Comparison of ENCODE assay signal across 19 cellular contexts in genomic region chr2:66185497-66186034, GRCh38.
DNase-seq lines count a peak whose midpoint lies in the region; FAIRE-seq and TF ChIP-seq lines count a peak whose summit lies in the region.
"Had no signal": no experiment of that assay in that cellular context is flagged by ENCODE, and none has a peak within 500 bp of the region (broad histone marks: within the 10 kb centered on the region; RNA-seq: fewer than 3 reads in every experiment).

No MANE protein-coding gene starts in this region.

- H3K9me3 Mint-ChIP-seq in MCF 10A (ENCODE audit: unreplicated experiment) = no peaks in the 10 kb centered on the region
- no peaks in the 10 kb centered on the region for H3K9me3 Mint-ChIP-seq in Calu3 (ENCODE audit: low read depth, unreplicated experiment)

- H4K20me1 ChIP-seq in mammary epithelial cell (ENCODE audit: insufficient read depth, low read length) (no peaks in the 10 kb centered on the region), neural cell (ENCODE audit: insufficient read depth) (no peaks in the 10 kb centered on the region)

- DNase-seq in MCF 10A (ENCODE audit: unreplicated experiment) = peak; percentile 57
- DNase-seq in mammary epithelial cell = no peak
- peak; percentile 75 for DNase-seq in esophagus muscularis mucosa (ENCODE audit: extremely low spot score)
- DNase-seq in suprapubic skin (ENCODE audit: low spot score in 2 of 2) = no peak
- DNase-seq in Calu3 = no peak
- DNase-seq in small intestine = no peak
- DNase-seq in KBM-7 = no peak
- DNase-seq: AML-193; CD8-positive, alpha-beta T cell; DMS 273 treated with DMSO at 0.1 percent for 48 hours; DMS53; DND-41; EL; HCEC 1CT had no signal

- H3K4me1 Mint-ChIP-seq in MCF 10A (ENCODE audit: insufficient read depth, unreplicated experiment) (peaks cover 38% of the 10 kb centered on the region), Calu3 (ENCODE audit: low read depth, unreplicated experiment) (no peaks in the 10 kb centered on the region)

- H3K36me3 ChIP-seq in mammary epithelial cell (ENCODE audit: insufficient read depth, low read length) (no peaks in the 10 kb centered on the region), esophagus muscularis mucosa (no peaks in the 10 kb centered on the region), neural cell (ENCODE audit: insufficient read depth, low read length) (no peaks in the 10 kb centered on the region), suprapubic skin (no peaks in the 10 kb centered on the region), small intestine (ENCODE audit: control insufficient read depth in 2 of 2, insufficient read depth in 2 of 2, low read length in 2 of 2) (no peaks in the 10 kb centered on the region)

- H3K9ac ChIP-seq in mammary epithelial cell (ENCODE audit: insufficient read depth, low read length) (no peak overlapping the region), neural cell (ENCODE audit: low read length) (no peak overlapping the region)

- H3K36me3 Mint-ChIP-seq in MCF 10A (ENCODE audit: insufficient read depth, unreplicated experiment) (no peaks in the 10 kb centered on the region), Calu3 (ENCODE audit: insufficient read depth, unreplicated experiment) (no peaks in the 10 kb centered on the region)
- H3K36me3 Mint-ChIP-seq: CD14-positive monocyte; CD8-positive, alpha-beta T cell had no signal

- TF ChIP-seq CTCF in MCF 10A (IDR thresholded peaks at IDR 0.05; ENCODE audit: unreplicated experiment) (no peak), mammary epithelial cell (conservative IDR thresholded peaks at IDR 0.05 in 1 of 2, IDR thresholded peaks at IDR 0.05 in 1 of 2; ENCODE audit: extremely low read depth in 1 of 2, insufficient read depth in 1 of 2, low read depth in 1 of 2, low read length in 2 of 2) (no peak), esophagus muscularis mucosa (IDR thresholded peaks at IDR 0.05) (no peak), neural cell (IDR thresholded peaks at IDR 0.05; ENCODE audit: poor library complexity, severe bottlenecking) (no peak), suprapubic skin (IDR thresholded peaks at IDR 0.05) (no peak), Calu3 (IDR thresholded peaks at IDR 0.05; ENCODE audit: unreplicated experiment) (no peak)

- in situ Hi-C loops in mammary epithelial cell (cut with MboI; ENCODE audit: low sequenced_read_pairs in 2 of 2) (no loop called here), KBM-7 (cut with MboI; ENCODE audit: low pct_unique_long_range_greater_than_20kb, low sequenced_read_pairs) (no loop called here)

- H3K27ac ChIP-seq in mammary epithelial cell (ENCODE audit: insufficient read depth, low read depth, low read length) (no peak overlapping the region), esophagus muscularis mucosa (replicated peaks in 1 of 4) (no peak overlapping the region), neural cell (ENCODE audit: low read length) (peak overlapping the region; percentile 37), suprapubic skin (peak overlapping the region; percentile 75), small intestine (ENCODE audit: low read depth in 1 of 2, low read length in 1 of 2) (no peak overlapping the region)
- H3K27ac ChIP-seq: 22Rv1, A549 had no signal

- dilution Hi-C loops in mammary epithelial cell (cut with HindIII; ENCODE audit: low sequenced_read_pairs) = no loop called here

- BruUV-seq in MCF 10A (replicated peaks; lab: Mats Ljungman, UMichigan) (no TSS peak), mammary epithelial cell (replicated peaks; lab: Mats Ljungman, UMichigan) (no TSS peak), Calu3 (replicated peaks; lab: Mats Ljungman, UMichigan) (no TSS peak)

- H3K9me2 ChIP-seq in neural cell (ENCODE audit: insufficient read depth, low read length) = no peaks in the 10 kb centered on the region

- H3K4me1 ChIP-seq in mammary epithelial cell (ENCODE audit: insufficient read depth, low read length) (no peaks in the 10 kb centered on the region), esophagus muscularis mucosa (no peaks in the 10 kb centered on the region), suprapubic skin (peaks cover 32% of the 10 kb centered on the region), small intestine (ENCODE audit: control insufficient read depth in 2 of 2, insufficient read depth in 1 of 2, low read depth in 1 of 2, low read length in 1 of 2) (no peaks in the 10 kb centered on the region)
- H3K4me1 ChIP-seq: A549 had no signal

- H3K27me3 Mint-ChIP-seq in MCF 10A (ENCODE audit: insufficient read depth, unreplicated experiment) (no peaks in the 10 kb centered on the region), Calu3 (ENCODE audit: unreplicated experiment) (no peaks in the 10 kb centered on the region)

- FAIRE-seq in small intestine (lab: Jason Lieb, UNC) = no peak
- FAIRE-seq: A549, GM12878 had no signal

- peak overlapping the region; percentile 78 for H3K27ac Mint-ChIP-seq in MCF 10A (ENCODE audit: low read depth, unreplicated experiment)
- no peak overlapping the region for H3K27ac Mint-ChIP-seq in Calu3 (ENCODE audit: unreplicated experiment)
- H3K27ac Mint-ChIP-seq: CD14-positive monocyte; CD8-positive, alpha-beta T cell had no signal

- H3K4me3 Mint-ChIP-seq in MCF 10A (ENCODE audit: unreplicated experiment) (no peak overlapping the region), Calu3 (ENCODE audit: low read depth, unreplicated experiment) (no peak overlapping the region)
- H3K4me3 Mint-ChIP-seq: CD14-positive monocyte; CD8-positive, alpha-beta T cell had no signal

- TF ChIP-seq EP300 in esophagus muscularis mucosa (IDR thresholded peaks at IDR 0.05) (no peak), neural cell (conservative IDR thresholded peaks at IDR 0.05; ENCODE audit: poor library complexity, severe bottlenecking) (no peak), suprapubic skin (IDR thresholded peaks at IDR 0.05) (no peak)

- no peak overlapping the region for H3K4me2 ChIP-seq in mammary epithelial cell (ENCODE audit: insufficient read depth, low read depth, low read length)
- H3K4me2 ChIP-seq in neural cell (ENCODE audit: low read length) = no peak overlapping the region
- H3K4me2 ChIP-seq: A549 had no signal

- intact Hi-C loops in MCF 10A (cut with micrococcal nuclease) (no loop called here), mammary epithelial cell (cut with micrococcal nuclease) (no loop called here), esophagus muscularis mucosa (cut with DNase I) (no loop called here), Calu3 (cut with micrococcal nuclease; ENCODE audit: unreplicated experiment) (no loop called here)

- H3K79me2 ChIP-seq in mammary epithelial cell (ENCODE audit: insufficient read depth, low read length) = no peaks in the 10 kb centered on the region
- no peaks in the 10 kb centered on the region for H3K79me2 ChIP-seq in neural cell (replicated peaks; ENCODE audit: insufficient read depth, low read length)

- H3K27me3 ChIP-seq in mammary epithelial cell (ENCODE audit: insufficient read depth, low read length) = no peaks in the 10 kb centered on the region
- H3K27me3 ChIP-seq in esophagus muscularis mucosa = no peaks in the 10 kb centered on the region
- H3K27me3 ChIP-seq in neural cell (ENCODE audit: insufficient read depth, low read depth, low read length) = no peaks in the 10 kb centered on the region
- no peaks in the 10 kb centered on the region for H3K27me3 ChIP-seq in suprapubic skin
- no peaks in the 10 kb centered on the region for H3K27me3 ChIP-seq in small intestine (ENCODE audit: control insufficient read depth in 2 of 2, insufficient read depth in 2 of 2, low read length in 2 of 2)

- no peak overlapping the region for H3K4me3 ChIP-seq in mammary epithelial cell (replicated peaks in 1 of 3; ENCODE audit: insufficient read depth in 1 of 3, low read depth in 2 of 3, low read length in 3 of 3)
- H3K4me3 ChIP-seq in esophagus muscularis mucosa = no peak overlapping the region
- no peak overlapping the region for H3K4me3 ChIP-seq in neural cell (ENCODE audit: low read length)
- no peak overlapping the region for H3K4me3 ChIP-seq in suprapubic skin
- H3K4me3 ChIP-seq in small intestine (ENCODE audit: low read depth in 1 of 2, low read length in 2 of 2) = no peak overlapping the region
- H3K4me3 ChIP-seq: A549, GM12878 had no signal

- TF ChIP-seq POLR2A in esophagus muscularis mucosa (IDR thresholded peaks at IDR 0.05; ENCODE audit: low read depth) = no peak
- TF ChIP-seq POLR2A in suprapubic skin (IDR thresholded peaks at IDR 0.05) = no peak

- H3K9me3 ChIP-seq in mammary epithelial cell (replicated peaks; ENCODE audit: insufficient read depth, low read length) = no peaks in the 10 kb centered on the region
- no peaks in the 10 kb centered on the region for H3K9me3 ChIP-seq in esophagus muscularis mucosa
- H3K9me3 ChIP-seq in neural cell (ENCODE audit: low read length) = no peaks in the 10 kb centered on the region
- no peaks in the 10 kb centered on the region for H3K9me3 ChIP-seq in suprapubic skin
- H3K9me3 ChIP-seq in small intestine (ENCODE audit: control insufficient read depth, low read depth) = no peaks in the 10 kb centered on the region
- H3K9me3 ChIP-seq: A549 had no signal

- 86% methylated on average over 10 of the region's 10 CpGs for WGBS in mammary epithelial cell (ENCODE audit: low coverage, missing lambda C conversion rate)
- 93% methylated on average over 10 of the region's 10 CpGs for WGBS in esophagus muscularis mucosa
- WGBS in suprapubic skin = 61% methylated on average over 10 of the region's 10 CpGs
- WGBS in small intestine, 3 donors = 80 to 91% (median 86%) methylated on average over 10 of the region's 10 CpGs

- POLR2A ChIA-PET in MCF 10A (lab: Yijun Ruan, JAX) = interaction anchor here (0.5 to 1.8 kb wide), 7 partner anchors 13 to 475 kb away, joined by 3 to 7 read pairs (median 4); no protein-coding TSS in a partner anchor

- H2AFZ ChIP-seq in mammary epithelial cell (ENCODE audit: low read depth, low read length) (no peak overlapping the region), neural cell (ENCODE audit: low read depth, low read length) (no peak overlapping the region)

- no peaks in the 10 kb centered on the region for H3F3A ChIP-seq in neural cell (ENCODE audit: insufficient read depth, low read length, poor library complexity, severe bottlenecking)

- TF ChIP-seq RAD21 in neural cell (conservative IDR thresholded peaks at IDR 0.05) = no peak

- CTCF ChIA-PET in MCF 10A (lab: Yijun Ruan, JAX) (no interaction called here), mammary epithelial cell (lab: Charles Lee; ENCODE audit: low non-redundant PET) (no interaction called here), Calu3 (lab: Charles Lee) (no interaction called here)

Comparison
In these comparisons a context has a peak if more than half of its experiments do, and no peak if none do; other contexts are left out.
1. DNase-seq: peak in MCF 10A (single experiment) and esophagus muscularis mucosa (single experiment); none in mammary epithelial cell (single experiment), suprapubic skin (0 of 2), Calu3 (single experiment), small intestine (single experiment) and KBM-7 (single experiment).
2. H3K27ac ChIP-seq: peak in neural cell (single experiment) and suprapubic skin (single experiment); none in mammary epithelial cell (single experiment), esophagus muscularis mucosa (0 of 4) and small intestine (0 of 2).